Comparison of ENCODE assay signal across 1 cellular context in the genomic region with DNA sequence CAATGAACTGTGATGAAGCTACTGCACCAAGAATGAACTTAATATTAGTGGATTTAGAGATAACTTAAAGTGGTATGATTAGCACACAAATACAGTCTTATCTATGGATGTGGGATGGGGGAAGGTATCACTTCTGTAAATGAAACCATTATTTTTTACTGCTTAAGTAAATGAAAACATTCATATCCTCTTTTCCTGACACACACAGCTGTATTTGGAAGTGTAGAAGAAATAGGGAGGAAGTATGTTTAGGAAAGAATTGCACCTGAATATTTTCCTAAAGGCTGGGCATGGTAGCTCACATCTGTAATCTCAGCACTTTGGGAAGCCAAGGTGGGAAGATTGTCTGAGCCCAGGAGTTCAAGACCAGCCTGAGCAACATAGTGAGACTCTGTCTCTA.
A peak's percentile ranks its signal among the peaks of the same experiment; 100 is the strongest.
TF ChIP-seq lines count a peak whose summit lies in the region.

No MANE protein-coding gene starts in this region.

TF ChIP-seq in GM12878, 131 proteins besides CTCF, POLR2A, EP300 and RAD21 (continued from another document):
- TF ChIP-seq NBN (IDR thresholded peaks at IDR 0.05), result 0 out of 2 replicates have a peak, but pooled peaks have one; percentile 24
- TF ChIP-seq IRF4 (IDR thresholded peaks at IDR 0.05; ENCODE audit: low read depth, low read length), result peak; percentile 48; the same call in 1 of the 2 replicates
- TF ChIP-seq, protein P1, sequence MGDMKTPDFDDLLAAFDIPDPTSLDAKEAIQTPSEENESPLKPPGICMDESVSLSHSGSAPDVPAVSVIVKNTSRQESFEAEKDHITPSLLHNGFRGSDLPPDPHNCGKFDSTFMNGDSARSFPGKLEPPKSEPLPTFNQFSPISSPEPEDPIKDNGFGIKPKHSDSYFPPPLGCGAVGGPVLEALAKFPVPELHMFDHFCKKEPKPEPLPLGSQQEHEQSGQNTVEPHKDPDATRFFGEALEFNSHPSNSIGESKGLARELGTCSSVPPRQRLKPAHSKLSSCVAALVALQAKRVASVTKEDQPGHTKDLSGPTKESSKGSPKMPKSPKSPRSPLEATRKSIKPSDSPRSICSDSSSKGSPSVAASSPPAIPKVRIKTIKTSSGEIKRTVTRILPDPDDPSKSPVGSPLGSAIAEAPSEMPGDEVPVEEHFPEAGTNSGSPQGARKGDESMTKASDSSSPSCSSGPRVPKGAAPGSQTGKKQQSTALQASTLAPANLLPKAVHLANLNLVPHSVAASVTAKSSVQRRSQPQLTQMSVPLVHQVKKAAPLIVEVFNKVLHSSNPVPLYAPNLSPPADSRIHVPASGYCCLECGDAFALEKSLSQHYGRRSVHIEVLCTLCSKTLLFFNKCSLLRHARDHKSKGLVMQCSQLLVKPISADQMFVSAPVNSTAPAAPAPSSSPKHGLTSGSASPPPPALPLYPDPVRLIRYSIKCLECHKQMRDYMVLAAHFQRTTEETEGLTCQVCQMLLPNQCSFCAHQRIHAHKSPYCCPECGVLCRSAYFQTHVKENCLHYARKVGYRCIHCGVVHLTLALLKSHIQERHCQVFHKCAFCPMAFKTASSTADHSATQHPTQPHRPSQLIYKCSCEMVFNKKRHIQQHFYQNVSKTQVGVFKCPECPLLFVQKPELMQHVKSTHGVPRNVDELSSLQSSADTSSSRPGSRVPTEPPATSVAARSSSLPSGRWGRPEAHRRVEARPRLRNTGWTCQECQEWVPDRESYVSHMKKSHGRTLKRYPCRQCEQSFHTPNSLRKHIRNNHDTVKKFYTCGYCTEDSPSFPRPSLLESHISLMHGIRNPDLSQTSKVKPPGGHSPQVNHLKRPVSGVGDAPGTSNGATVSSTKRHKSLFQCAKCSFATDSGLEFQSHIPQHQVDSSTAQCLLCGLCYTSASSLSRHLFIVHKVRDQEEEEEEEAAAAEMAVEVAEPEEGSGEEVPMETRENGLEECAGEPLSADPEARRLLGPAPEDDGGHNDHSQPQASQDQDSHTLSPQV (IDR thresholded peaks at IDR 0.05), result 0 out of 2 replicates have a peak, but pooled peaks have one; percentile 85
- TF ChIP-seq PML (IDR thresholded peaks at IDR 0.05; ENCODE audit: low read length), result no peak
- TF ChIP-seq ZNF217 (IDR thresholded peaks at IDR 0.05), result peak; percentile 44; the same call in 1 of the 2 replicates
- TF ChIP-seq ATF7 (IDR thresholded peaks at IDR 0.05; ENCODE audit: low read depth), result peak; percentile 45; the same call in 1 of the 2 replicates
- peak; percentile 54 for TF ChIP-seq MEF2B (IDR thresholded peaks at IDR 0.05; ENCODE audit: partially characterized antibody, poor library complexity, severe bottlenecking)
- TF ChIP-seq ETV6 (conservative IDR thresholded peaks at IDR 0.05 in 1 of 2, IDR thresholded peaks at IDR 0.05 in 1 of 2; ENCODE audit: borderline replicate concordance in 1 of 2, low read depth in 1 of 2), result peak in 1 of 2 experiments; percentile 25; a peak in 1 of 4 replicates
- peak; percentile 84 for TF ChIP-seq SPI1 (IDR thresholded peaks at IDR 0.05; ENCODE audit: borderline replicate concordance, insufficient read depth, low read depth, low read length)
- peak; percentile 45; the same call in 1 of the 2 replicates for TF ChIP-seq ZNF687 (IDR thresholded peaks at IDR 0.05)
- peak; percentile 95 to 96 for TF ChIP-seq IKZF2 (IDR thresholded peaks at IDR 0.05)
- TF ChIP-seq IKZF1 (conservative IDR thresholded peaks at IDR 0.05), result peak; percentile 91
- peak; percentile 51; the same call in 1 of the 2 replicates for TF ChIP-seq BCL11A (IDR thresholded peaks at IDR 0.05; ENCODE audit: low read depth, low read length)
- no peak; the same call in 1 of the 2 replicates for TF ChIP-seq RUNX3 (IDR thresholded peaks at IDR 0.05; ENCODE audit: low read length)
- TF ChIP-seq EED (IDR thresholded peaks at IDR 0.05; ENCODE audit: low read depth), result peak; percentile 59; the same call in 1 of the 2 replicates
- no peak for TF ChIP-seq SMAD5 (IDR thresholded peaks at IDR 0.05; ENCODE audit: low read depth)
- TF ChIP-seq, protein P2, sequence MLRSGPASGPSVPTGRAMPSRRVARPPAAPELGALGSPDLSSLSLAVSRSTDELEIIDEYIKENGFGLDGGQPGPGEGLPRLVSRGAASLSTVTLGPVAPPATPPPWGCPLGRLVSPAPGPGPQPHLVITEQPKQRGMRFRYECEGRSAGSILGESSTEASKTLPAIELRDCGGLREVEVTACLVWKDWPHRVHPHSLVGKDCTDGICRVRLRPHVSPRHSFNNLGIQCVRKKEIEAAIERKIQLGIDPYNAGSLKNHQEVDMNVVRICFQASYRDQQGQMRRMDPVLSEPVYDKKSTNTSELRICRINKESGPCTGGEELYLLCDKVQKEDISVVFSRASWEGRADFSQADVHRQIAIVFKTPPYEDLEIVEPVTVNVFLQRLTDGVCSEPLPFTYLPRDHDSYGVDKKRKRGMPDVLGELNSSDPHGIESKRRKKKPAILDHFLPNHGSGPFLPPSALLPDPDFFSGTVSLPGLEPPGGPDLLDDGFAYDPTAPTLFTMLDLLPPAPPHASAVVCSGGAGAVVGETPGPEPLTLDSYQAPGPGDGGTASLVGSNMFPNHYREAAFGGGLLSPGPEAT (IDR thresholded peaks at IDR 0.05; ENCODE audit: low read depth), result peak; percentile 80
- TF ChIP-seq TCF3 (IDR thresholded peaks at IDR 0.05; ENCODE audit: borderline replicate concordance, insufficient read depth, low read depth, low read length), result 0 out of 2 replicates have a peak, but pooled peaks have one; percentile 57
- TF ChIP-seq GATAD2B (conservative IDR thresholded peaks at IDR 0.05; ENCODE audit: low read depth), result 0 out of 2 replicates have a peak, but pooled peaks have one; percentile 25
- TF ChIP-seq BMI1 (IDR thresholded peaks at IDR 0.05; ENCODE audit: borderline replicate concordance), result peak; percentile 48; the same call in 1 of the 2 replicates
- no peak for TF ChIP-seq BACH1 (IDR thresholded peaks at IDR 0.05; ENCODE audit: borderline replicate concordance)
- TF ChIP-seq, protein P3, sequence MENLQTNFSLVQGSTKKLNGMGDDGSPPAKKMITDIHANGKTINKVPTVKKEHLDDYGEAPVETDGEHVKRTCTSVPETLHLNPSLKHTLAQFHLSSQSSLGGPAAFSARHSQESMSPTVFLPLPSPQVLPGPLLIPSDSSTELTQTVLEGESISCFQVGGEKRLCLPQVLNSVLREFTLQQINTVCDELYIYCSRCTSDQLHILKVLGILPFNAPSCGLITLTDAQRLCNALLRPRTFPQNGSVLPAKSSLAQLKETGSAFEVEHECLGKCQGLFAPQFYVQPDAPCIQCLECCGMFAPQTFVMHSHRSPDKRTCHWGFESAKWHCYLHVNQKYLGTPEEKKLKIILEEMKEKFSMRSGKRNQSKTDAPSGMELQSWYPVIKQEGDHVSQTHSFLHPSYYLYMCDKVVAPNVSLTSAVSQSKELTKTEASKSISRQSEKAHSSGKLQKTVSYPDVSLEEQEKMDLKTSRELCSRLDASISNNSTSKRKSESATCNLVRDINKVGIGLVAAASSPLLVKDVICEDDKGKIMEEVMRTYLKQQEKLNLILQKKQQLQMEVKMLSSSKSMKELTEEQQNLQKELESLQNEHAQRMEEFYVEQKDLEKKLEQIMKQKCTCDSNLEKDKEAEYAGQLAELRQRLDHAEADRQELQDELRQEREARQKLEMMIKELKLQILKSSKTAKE (IDR thresholded peaks at IDR 0.05; ENCODE audit: low read depth, poor library complexity, severe bottlenecking), result no peak
TF ChIP-seq in GM12878: peak in this region for 26.
